18 cellular contexts compared by ENCODE assay signal in genomic region chr21:28257276-28257675, GRCh38.
DNase-seq lines count a peak whose midpoint lies in the region; ATAC-seq, FAIRE-seq and TF ChIP-seq lines count a peak whose summit lies in the region.
"Had no signal": no experiment of that assay in that cellular context is flagged by ENCODE, and none has a peak within 500 bp of the region (broad histone marks: within the 10 kb centered on the region; RNA-seq: fewer than 3 reads in every experiment).

No MANE protein-coding gene starts in this region.

- H3K4me3 Mint-ChIP-seq in mesothelial cell of epicardium = no peak overlapping the region

- H2AK5ac ChIP-seq in mesendoderm (ENCODE audit: low read length) = no peak overlapping the region

- H2BK5ac ChIP-seq in mesendoderm (ENCODE audit: low read length) = no peak overlapping the region

- no peaks in the 10 kb centered on the region for H3K36me3 ChIP-seq in mesendoderm (ENCODE audit: control insufficient read depth, insufficient read depth, low read length)

- H2BK15ac ChIP-seq in mesendoderm (replicated peaks; ENCODE audit: low read depth) = no peak overlapping the region

- H2BK120ac ChIP-seq in mesendoderm (ENCODE audit: low read depth, low read length) = no peak overlapping the region

- H3K27me3 Mint-ChIP-seq in mesothelial cell of epicardium (ENCODE audit: low read depth) = no peaks in the 10 kb centered on the region

- WGBS in mesendoderm (ENCODE audit: extremely low coverage, insufficient coverage, low lambda C conversion rate) = 100% methylated on average over 1 of the region's 3 CpGs

- H3K56ac ChIP-seq in mesendoderm (ENCODE audit: low read length) = no peak overlapping the region

- no peaks in the 10 kb centered on the region for H3K79me1 ChIP-seq in mesendoderm (ENCODE audit: low read length)

- H3K36me3 Mint-ChIP-seq in mesothelial cell of epicardium = no peaks in the 10 kb centered on the region

- H3K79me2 ChIP-seq in mesendoderm (ENCODE audit: control insufficient read depth, insufficient read depth, low read length) = no peaks in the 10 kb centered on the region

- H3K18ac ChIP-seq in mesendoderm (ENCODE audit: low read length) = no peak overlapping the region

- peaks cover 3% of the 10 kb centered on the region for H3K9me3 Mint-ChIP-seq in mesothelial cell of epicardium

- no peak for ATAC-seq in HG03159 (IDR thresholded peaks at IDR 0.05; ENCODE audit: unreplicated experiment)
- ATAC-seq in left colon = no peak
- ATAC-seq: foreskin keratinocyte, right cardiac atrium had no signal

- no peak overlapping the region for H4K8ac ChIP-seq in mesendoderm (ENCODE audit: low read depth, low read length)

- no peak overlapping the region for H3K4me3 ChIP-seq in fibroblast of pulmonary artery (replicated peaks; ENCODE audit: low read depth, low read length)
- H3K4me3 ChIP-seq in mesendoderm (ENCODE audit: low read length) = no peak overlapping the region

- FAIRE-seq in TTC549 (lab: Jason Lieb, UNC) = peak; percentile 74

- H3K4me1 ChIP-seq in mesendoderm (ENCODE audit: control insufficient read depth, low read depth, low read length) = no peaks in the 10 kb centered on the region

- H3K4me1 Mint-ChIP-seq in mesothelial cell of epicardium = peaks cover 50% of the 10 kb centered on the region

- H3K4me2 ChIP-seq in mesendoderm (ENCODE audit: low read length) = no peak overlapping the region

- H3K9ac ChIP-seq in mesendoderm (ENCODE audit: low read length) = no peak overlapping the region

- H3K27me3 ChIP-seq in mesendoderm (ENCODE audit: insufficient read depth, low read length, poor library complexity) = no peaks in the 10 kb centered on the region
- H3K27me3 ChIP-seq: foreskin keratinocyte had no signal

- intact Hi-C loops in left colon (cut with DNase I, micrococcal nuclease) = no loop called here

- no peak for TF ChIP-seq CTCF in fibroblast of pulmonary artery (IDR thresholded peaks at IDR 0.05; ENCODE audit: low read length, missing control alignments)
- no peak for TF ChIP-seq CTCF in mesothelial cell of epicardium (IDR thresholded peaks at IDR 0.05; ENCODE audit: unreplicated experiment)

- peak overlapping the region; percentile 90 for H3K27ac Mint-ChIP-seq in mesothelial cell of epicardium

- DNase-seq in fibroblast of pulmonary artery (ENCODE audit: low read depth) (peak; percentile 83), mesothelial cell of epicardium (ENCODE audit: low spot score in 2 of 2, unreplicated experiment in 2 of 2) (no peak), mesendoderm (no peak), NCI-H526 (lab: John Stamatoyannopoulos, UW) (no peak), left colon (no peak)
- DNase-seq: activated gamma-delta T cell treated with Interleukin-2 at 50 U/mL for 16 hours; amygdala; cerebellar nuclear complex; effector memory CD4-positive, alpha-beta T cell; foreskin keratinocyte; hypothalamus; KBM-7; NCI-H2029; NCI-H510A; right cardiac atrium; stimulated activated naive CD4-positive, alpha-beta T cell had no signal

- H3K4ac ChIP-seq in mesendoderm (ENCODE audit: low read depth, low read length) = no peak overlapping the region

- H4K5ac ChIP-seq in mesendoderm (ENCODE audit: low read length) = no peak overlapping the region

- no peak overlapping the region for H3K23ac ChIP-seq in mesendoderm (ENCODE audit: low read length)

- H3K27ac ChIP-seq in mesendoderm (ENCODE audit: low read depth, low read length) = no peak overlapping the region
- H3K27ac ChIP-seq: foreskin keratinocyte had no signal
